17 cellular contexts compared by ENCODE assay signal in the genomic region with DNA sequence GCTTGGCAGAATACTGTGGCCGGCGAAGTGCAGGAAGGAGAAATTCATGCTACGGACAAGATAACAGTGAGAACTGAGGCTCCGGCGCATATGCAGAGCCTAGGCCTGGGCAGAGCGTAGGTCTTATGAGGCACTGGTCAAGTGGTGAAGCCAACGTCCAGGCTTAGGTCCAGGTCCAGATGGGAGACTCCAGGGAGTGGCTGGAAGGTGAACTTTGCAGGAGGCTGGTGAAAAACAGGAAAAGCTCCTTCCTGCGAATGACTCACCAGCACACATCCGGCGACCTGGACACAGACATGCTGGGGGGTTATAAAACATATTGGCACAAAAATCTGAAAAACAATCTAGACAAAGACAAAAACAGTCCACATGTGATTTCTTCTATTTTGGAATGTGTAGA. TPM values are rescaled to one million over a fixed set of nuclear protein-coding genes. Genes with fewer than 3 reads are reported as not detected.
DNase-seq lines count a peak whose midpoint lies in the region; ATAC-seq and TF ChIP-seq lines count a peak whose summit lies in the region.
"Had no signal": no experiment of that assay in that cellular context is flagged by ENCODE, and none has a peak within 500 bp of the region (broad histone marks: within the 10 kb centered on the region; RNA-seq: fewer than 3 reads in every experiment).

No MANE protein-coding gene starts in this region.

- H3K14ac ChIP-seq in mesenchymal stem cell (ENCODE audit: low read length in 2 of 2): no peak overlapping the region

- DNase-seq in Calu3 (peak; percentile 53), KG1 (lab: John Stamatoyannopoulos, UW) (peak; percentile 67), dermis microvascular lymphatic vessel endothelial cell (ENCODE audit: low read depth in 2 of 2) (peak; percentile 99 to 100), mesenchymal stem cell (no peak), sciatic nerve (ENCODE audit: low spot score) (no peak)
- DNase-seq: activated CD4-positive, alpha-beta T cell treated with anti-CD3 and anti-CD28 coated beads, Interleukin-2, amount 10 ng/mL, durations not matched to agents 24 days and 14 days; activated T-cell treated with anti-CD3 and anti-CD28 coated beads, Interleukin-2, amount 50 U/mL, for 24 hours; NCI-H1092; NK-92 treated with Interleukin-12 subunit alpha and Interleukin-12 subunit beta, amount 100 ng/mL, for 24 hours; retina; SHP77 treated with DMSO at 0.1 percent for 48 hours; stimulated activated CD4-positive, alpha-beta T cell treated with anti-CD3 and anti-CD28 coated beads, Interleukin-2, amount 100 ng/mL, for 48 hours; stimulated activated CD8-positive, alpha-beta memory T cell treated with anti-CD3 and anti-CD28 coated beads, Interleukin-4, amount 100 ng/mL, for 48 hours; T-helper 9 cell had no signal

- H3K36me3 Mint-ChIP-seq in Calu3 (ENCODE audit: insufficient read depth, unreplicated experiment): peaks cover 3% of the 10 kb centered on the region

- no peak overlapping the region for H3K4ac ChIP-seq in mesenchymal stem cell (ENCODE audit: low read depth in 1 of 2, low read length in 2 of 2)

- no peaks in the 10 kb centered on the region for H3K27me3 Mint-ChIP-seq in Calu3 (ENCODE audit: unreplicated experiment)

- H3K9me3 Mint-ChIP-seq in Calu3 (ENCODE audit: low read depth, unreplicated experiment): peaks cover 3% of the 10 kb centered on the region
- H3K9me3 Mint-ChIP-seq: activated CD4-positive, alpha-beta T cell treated with anti-CD3 and anti-CD28 coated beads, Interleukin-2, amount 10 ng/mL, durations not matched to agents 24 days and 14 days; activated T-cell treated with anti-CD3 and anti-CD28 coated beads, Interleukin-2, amount 50 U/mL, for 24 hours had no signal

- H3K9ac ChIP-seq in mesenchymal stem cell (ENCODE audit: low read length): no peak overlapping the region

- H4K8ac ChIP-seq in mesenchymal stem cell (ENCODE audit: low read length): no peak overlapping the region

- BruUV-seq in Calu3 (replicated peaks; lab: Mats Ljungman, UMichigan): no TSS peak

- no peak overlapping the region for H2AFZ ChIP-seq in mesenchymal stem cell (ENCODE audit: low read depth, low read length)

- intact Hi-C loops in Calu3 (cut with micrococcal nuclease; ENCODE audit: unreplicated experiment) (no loop called here), sciatic nerve (cut with DNase I) (no loop called here)

- ATAC-seq in GM21723 (IDR thresholded peaks at IDR 0.05; ENCODE audit: unreplicated experiment): no peak
- ATAC-seq in sciatic nerve: no peak
- ATAC-seq in GM18502 (IDR thresholded peaks at IDR 0.05; ENCODE audit: poor library complexity, unreplicated experiment): no peak
- no peak for ATAC-seq in GM18498 (IDR thresholded peaks at IDR 0.05; ENCODE audit: unreplicated experiment)

- H3K4me3 Mint-ChIP-seq in Calu3 (ENCODE audit: low read depth, unreplicated experiment): no peak overlapping the region
- H3K4me3 Mint-ChIP-seq: activated CD4-positive, alpha-beta T cell treated with anti-CD3 and anti-CD28 coated beads, Interleukin-2, amount 10 ng/mL, durations not matched to agents 24 days and 14 days; activated T-cell treated with anti-CD3 and anti-CD28 coated beads, Interleukin-2, amount 50 U/mL, for 24 hours had no signal

- no peaks in the 10 kb centered on the region for H3K79me1 ChIP-seq in mesenchymal stem cell (replicated peaks; ENCODE audit: low read length, poor library complexity, severe bottlenecking)

- no peaks in the 10 kb centered on the region for H3K36me3 ChIP-seq in mesenchymal stem cell (ENCODE audit: control insufficient read depth in 1 of 2, insufficient read depth in 2 of 2, low read depth in 1 of 2, low read length in 2 of 2)

- H3K23ac ChIP-seq in mesenchymal stem cell (ENCODE audit: low read length in 2 of 2): no peak overlapping the region

- H3K4me2 ChIP-seq in mesenchymal stem cell (ENCODE audit: low read length, poor library complexity, severe bottlenecking): no peak overlapping the region

- no peaks in the 10 kb centered on the region for H3K27me3 ChIP-seq in mesenchymal stem cell (ENCODE audit: control insufficient read depth in 1 of 2, insufficient read depth in 1 of 2, low read length in 2 of 2)

- WGBS in mesenchymal stem cell: 65% methylated on average over 9 of the region's 10 CpGs

- H2BK5ac ChIP-seq in mesenchymal stem cell (ENCODE audit: low read depth, low read length, poor library complexity, severe bottlenecking): no peak overlapping the region

- peak overlapping the region; percentile 57 for H3K27ac Mint-ChIP-seq in Calu3 (ENCODE audit: unreplicated experiment)
- H3K27ac Mint-ChIP-seq: activated CD4-positive, alpha-beta T cell treated with anti-CD3 and anti-CD28 coated beads, Interleukin-2, amount 10 ng/mL, durations not matched to agents 24 days and 14 days; activated T-cell treated with anti-CD3 and anti-CD28 coated beads, Interleukin-2, amount 50 U/mL, for 24 hours had no signal

- no peak overlapping the region for H2AK5ac ChIP-seq in mesenchymal stem cell (ENCODE audit: low read length, severe bottlenecking)

- no peak overlapping the region for H3K27ac ChIP-seq in mesenchymal stem cell (ENCODE audit: low read length, poor library complexity, severe bottlenecking)

- H3K4me1 ChIP-seq in mesenchymal stem cell (ENCODE audit: control insufficient read depth, insufficient read depth, low read depth, low read length): peaks cover 3% of the 10 kb centered on the region

- no peak for TF ChIP-seq CTCF in Calu3 (IDR thresholded peaks at IDR 0.05; ENCODE audit: unreplicated experiment)

- CTCF ChIA-PET in Calu3 (lab: Charles Lee): interaction anchor here (1.4 to 1.7 kb wide), 2 partner anchors 12 to 16 kb away, joined by 4 to 9 read pairs; a partner anchor contains a TSS

- no peaks in the 10 kb centered on the region for H3K9me3 ChIP-seq in mesenchymal stem cell (ENCODE audit: control insufficient read depth, low read length)

- no peak overlapping the region for H2BK120ac ChIP-seq in mesenchymal stem cell (ENCODE audit: low read depth, low read length)

- no peak overlapping the region for H2BK12ac ChIP-seq in mesenchymal stem cell (ENCODE audit: low read length in 2 of 2)

- no peak overlapping the region for H4K91ac ChIP-seq in mesenchymal stem cell (ENCODE audit: low read length)

- H2BK15ac ChIP-seq in mesenchymal stem cell (ENCODE audit: low read depth, poor library complexity, severe bottlenecking): peak overlapping the region; percentile 37

- H3K4me3 ChIP-seq in mesenchymal stem cell (ENCODE audit: insufficient read depth in 1 of 2, low read depth in 1 of 2, low read length in 2 of 2): peak overlapping the region in 1 of 2 experiments; percentile 28

- H3K18ac ChIP-seq in mesenchymal stem cell (ENCODE audit: low read depth in 1 of 2, low read length in 2 of 2): no peak overlapping the region

- peaks cover 42% of the 10 kb centered on the region for H3K4me1 Mint-ChIP-seq in Calu3 (ENCODE audit: low read depth, unreplicated experiment)

RNA-seq across cellular contexts. Expression of a gene that starts 15.4 kb away (rescaled TPM):
- 60.9 and 74.2 TPM in 2 replicates for total RNA-seq in Calu3 (2022)
- 23.4 and 45.5 TPM in 2 replicates for total RNA-seq in dermis microvascular lymphatic vessel endothelial cell
- polyA plus RNA-seq in mesenchymal stem cell (2013, experiment 1 of 2): 1.9 TPM
- polyA plus RNA-seq in mesenchymal stem cell (2013, experiment 2 of 2): 2.0 TPM
- total RNA-seq in sciatic nerve: 7.6 TPM
- total RNA-seq: activated CD4-positive, alpha-beta T cell treated with anti-CD3 and anti-CD28 coated beads, Interleukin-2, amount 10 ng/mL, durations not matched to agents 24 days and 14 days had no signal

Comparison
In these comparisons a context has a peak if more than half of its experiments do, and no peak if none do; other contexts are left out.
1. DNase-seq: peak in Calu3 (single experiment), KG1 (single experiment) and dermis microvascular lymphatic vessel endothelial cell (2 of 2); none in mesenchymal stem cell (single experiment) and sciatic nerve (single experiment).